ENCODE assay signal across 14 cellular contexts in genomic region chr4:152356428-152357034, GRCh38.
DNase-seq lines count a peak whose midpoint lies in the region; ATAC-seq and TF ChIP-seq lines count a peak whose summit lies in the region.
"Had no signal": no experiment of that assay in that cellular context is flagged by ENCODE, and none has a peak within 500 bp of the region (broad histone marks: within the 10 kb centered on the region; RNA-seq: fewer than 3 reads in every experiment).

No MANE protein-coding gene starts in this region.

- H3K27ac ChIP-seq in DND-41 (ENCODE audit: low read length) (no peak overlapping the region), MM.1S (ENCODE audit: low read length) (no peak overlapping the region)
- H3K27ac ChIP-seq: VCaP had no signal

- H3K4me1 ChIP-seq in DND-41 (ENCODE audit: insufficient read depth, low read length) = peaks cover 18% of the 10 kb centered on the region
- no peaks in the 10 kb centered on the region for H3K4me1 ChIP-seq in MM.1S (ENCODE audit: low read length)

- no peaks in the 10 kb centered on the region for H3K36me3 Mint-ChIP-seq in chondrocyte (ENCODE audit: low read depth)

- ATAC-seq in DND-41 (ENCODE audit: insufficient read depth, low read depth) = no peak
- ATAC-seq in omental fat pad (ENCODE audit: low FRiP score) = peak; percentile 60
- ATAC-seq: heart left ventricle had no signal

- H3K9me3 ChIP-seq in DND-41 (ENCODE audit: insufficient read depth, low read length, severe bottlenecking) (no peaks in the 10 kb centered on the region), MM.1S (replicated peaks; ENCODE audit: insufficient read depth, low read length) (no peaks in the 10 kb centered on the region)
- H3K9me3 ChIP-seq: heart left ventricle had no signal

- H3F3A ChIP-seq in MM.1S (ENCODE audit: insufficient read depth, low read length) = no peaks in the 10 kb centered on the region

- H3K36me3 ChIP-seq in DND-41 (ENCODE audit: insufficient read depth, low read length) (no peaks in the 10 kb centered on the region), MM.1S (replicated peaks; ENCODE audit: insufficient read depth, low read length) (no peaks in the 10 kb centered on the region)

- no peak overlapping the region for H3K4me2 ChIP-seq in DND-41 (ENCODE audit: insufficient read depth, low read length)
- no peak overlapping the region for H3K4me2 ChIP-seq in MM.1S (ENCODE audit: low read depth, low read length)

- H4K20me1 ChIP-seq in DND-41 (ENCODE audit: insufficient read depth, low read length) (no peaks in the 10 kb centered on the region), MM.1S (ENCODE audit: insufficient read depth, low read length) (no peaks in the 10 kb centered on the region)

- H3K27me3 Mint-ChIP-seq in chondrocyte (ENCODE audit: low read depth) = no peaks in the 10 kb centered on the region

- H3K9me2 ChIP-seq in MM.1S (replicated peaks; ENCODE audit: insufficient read depth, low read length) = no peaks in the 10 kb centered on the region

- no peak overlapping the region for H3K4me3 Mint-ChIP-seq in chondrocyte (ENCODE audit: unreplicated experiment)
- H3K4me3 Mint-ChIP-seq: nephron progenitor cell had no signal

- H3K4me3 ChIP-seq in DND-41 (ENCODE audit: low read depth in 1 of 2, low read length in 2 of 2) (no peak overlapping the region), MM.1S (ENCODE audit: low read length) (no peak overlapping the region)
- H3K4me3 ChIP-seq: heart left ventricle had no signal

- in situ Hi-C loops in ACHN (cut with HindIII; ENCODE audit: low pct_ligation_motif_present, low pct_unique_long_range_greater_than_20kb, low sequenced_read_pairs) = no loop called here

- no peaks in the 10 kb centered on the region for H3K9me3 Mint-ChIP-seq in chondrocyte (ENCODE audit: low read depth)
- H3K9me3 Mint-ChIP-seq: nephron progenitor cell had no signal

- H2AFZ ChIP-seq in DND-41 (ENCODE audit: low read depth, low read length) (no peak overlapping the region), MM.1S (ENCODE audit: low read length) (no peak overlapping the region)

- H3K27me3 ChIP-seq in DND-41 (ENCODE audit: insufficient read depth, low read length, poor library complexity) = no peaks in the 10 kb centered on the region
- H3K27me3 ChIP-seq in MM.1S (replicated peaks; ENCODE audit: insufficient read depth, low read length) = no peaks in the 10 kb centered on the region
- H3K27me3 ChIP-seq: heart left ventricle had no signal

- no peak overlapping the region for H3K9ac ChIP-seq in DND-41 (ENCODE audit: low read depth, low read length)
- H3K9ac ChIP-seq in MM.1S (ENCODE audit: low read length) = no peak overlapping the region

- TF ChIP-seq CTCF in DND-41 (IDR thresholded peaks at IDR 0.05; ENCODE audit: borderline replicate concordance, extremely low read depth, low read length, poor library complexity, severe bottlenecking) (peak; percentile 34), MM.1S (IDR thresholded peaks at IDR 0.05; ENCODE audit: low read length) (peak; percentile 12; the same call in 1 of the 2 replicates), chondrocyte (IDR thresholded peaks at IDR 0.05) (peak; percentile 72), omental fat pad (IDR thresholded peaks at IDR 0.05) (no peak), GM10266 (IDR thresholded peaks at IDR 0.05; ENCODE audit: control insufficient read depth, insufficient read depth, low read depth, missing control alignments) (no peak)

- H3K27ac Mint-ChIP-seq in chondrocyte (ENCODE audit: unreplicated experiment) = peak overlapping the region; percentile 63

- peaks cover 4% of the 10 kb centered on the region; the same call in 1 of the 2 replicates for H3K79me2 ChIP-seq in DND-41 (ENCODE audit: insufficient read depth, low read length)
- H3K79me2 ChIP-seq in MM.1S (ENCODE audit: low read length) = 0 out of 2 replicates have a peak, but pooled peaks cover 3% of the 10 kb centered on the region

- DNase-seq in DND-41 (no peak), MM.1S (no peak), chondrocyte (ENCODE audit: low spot score) (no peak), omental fat pad (ENCODE audit: low spot score) (no peak), GM10266 (ENCODE audit: extremely low spot score) (no peak), DMS153 (lab: John Stamatoyannopoulos, UW) (no peak), ACHN (no peak), cortex of kidney (lab: John Stamatoyannopoulos, UW) (no peak)
- DNase-seq: effector CD4-positive, alpha-beta T cell; heart left ventricle; NCI-H1436; NCI-H526 treated with DMSO at 0.1 percent for 48 hours; nephron progenitor cell had no signal

- peaks cover 50% of the 10 kb centered on the region for H3K4me1 Mint-ChIP-seq in chondrocyte (ENCODE audit: low read depth)

Comparison
In these comparisons a context has a peak if more than half of its experiments do, and no peak if none do; other contexts are left out.
1. CTCF ChIP-seq: peak in DND-41 (single experiment), MM.1S (single experiment) and chondrocyte (single experiment); none in omental fat pad (0 of 3) and GM10266 (single experiment).